Comparison of ENCODE assay signal across 22 cellular contexts in genomic region chr18:79275461-79275860, GRCh38.
DNase-seq lines count a peak whose midpoint lies in the region; ATAC-seq and TF ChIP-seq lines count a peak whose summit lies in the region.
"Had no signal": no experiment of that assay in that cellular context is flagged by ENCODE, and none has a peak within 500 bp of the region (broad histone marks: within the 10 kb centered on the region; RNA-seq: fewer than 3 reads in every experiment).

No MANE protein-coding gene starts in this region.

- H3K27ac ChIP-seq in esophagus squamous epithelium (no peak overlapping the region), aorta (ENCODE audit: low read depth in 1 of 2, low read length in 2 of 2) (no peak overlapping the region)

- peaks cover 24 to 29% (median 27%) of the 10 kb centered on the region in 3 donors for H3K36me3 Mint-ChIP-seq in immature natural killer cell

- no peak overlapping the region for H3K4me3 ChIP-seq in esophagus squamous epithelium
- H3K4me3 ChIP-seq in aorta (ENCODE audit: low read length in 2 of 2) = no peak overlapping the region
- H3K4me3 ChIP-seq: smooth muscle cell had no signal

- H3K9me3 ChIP-seq in esophagus squamous epithelium = no peaks in the 10 kb centered on the region
- no peaks in the 10 kb centered on the region for H3K9me3 ChIP-seq in aorta (ENCODE audit: control insufficient read depth, low read length)

- H3K4me1 ChIP-seq in esophagus squamous epithelium = no peaks in the 10 kb centered on the region
- H3K4me1 ChIP-seq in aorta (ENCODE audit: control insufficient read depth in 1 of 2, insufficient read depth in 2 of 2, low read length in 2 of 2) = no peaks in the 10 kb centered on the region

- no peaks in the 10 kb centered on the region for H3K9me3 Mint-ChIP-seq in immature natural killer cell
- H3K9me3 Mint-ChIP-seq: activated B cell treated with CpG ODN at 0.5 μM for 24 hours; activated naive CD4-positive, alpha-beta T cell treated with anti-CD3 and anti-CD28 coated beads for 36 hours had no signal

- H3K36me3 ChIP-seq in esophagus squamous epithelium = peaks cover 0 to 53% (median 7%) of the 10 kb centered on the region in 3 donors
- H3K36me3 ChIP-seq in aorta (ENCODE audit: control insufficient read depth in 1 of 2, insufficient read depth in 2 of 2, low read length in 1 of 2) = peaks cover 2 to 9% of the 10 kb centered on the region in 2 donors

- peaks cover 20 to 31% of the 10 kb centered on the region in 2 donors for H3K4me1 Mint-ChIP-seq in immature natural killer cell

- intact Hi-C loops in esophagus squamous epithelium (cut with DNase I) (no loop called here), aorta (cut with DNase I) (no loop called here)

- peak; percentile 20 for ATAC-seq in GM18520 (IDR thresholded peaks at IDR 0.05; ENCODE audit: unreplicated experiment)
- ATAC-seq in GM21360 (IDR thresholded peaks at IDR 0.05; ENCODE audit: unreplicated experiment) = peak; percentile 23
- peak; percentile 29 for ATAC-seq in HG03520 (IDR thresholded peaks at IDR 0.05; ENCODE audit: unreplicated experiment)
- no peak for ATAC-seq in aorta (ENCODE audit: low FRiP score)
- ATAC-seq: left lobe of liver, Panc1 had no signal

- H3K27me3 Mint-ChIP-seq in immature natural killer cell (ENCODE audit: low read depth in 3 of 3) = peaks cover 0 to 3% (median 2%) of the 10 kb centered on the region in 3 donors
- H3K27me3 Mint-ChIP-seq: activated B cell treated with CpG ODN at 0.5 μM for 24 hours, progenitor cell of endocrine pancreas had no signal

- H3K4me3 Mint-ChIP-seq in immature natural killer cell = peak overlapping the region in 1 of 5 donors; percentile 44
- H3K4me3 Mint-ChIP-seq: activated B cell treated with CpG ODN at 0.5 μM for 24 hours; activated naive CD4-positive, alpha-beta T cell treated with anti-CD3 and anti-CD28 coated beads for 36 hours had no signal

- TF ChIP-seq CTCF in esophagus squamous epithelium (IDR thresholded peaks at IDR 0.05) = no peak

- DNase-seq in immature natural killer cell (no peak), esophagus squamous epithelium (lab: John Stamatoyannopoulos, UW) (no peak), aorta (no peak), NCI-H187 (lab: John Stamatoyannopoulos, UW) (no peak)
- DNase-seq: activated B cell treated with CpG ODN at 0.5 μM for 24 hours; activated CD8-positive, alpha-beta memory T cell treated with anti-CD3 and anti-CD28 coated beads, Interleukin-2, amount 50 U/mL, for 4 hours; activated naive CD4-positive, alpha-beta T cell treated with anti-CD3 and anti-CD28 coated beads for 36 hours; AML-193; caudate nucleus; DMS153; effector memory CD4-positive, alpha-beta T cell; Kasumi-1; NCI-H1694 treated with DMSO at 0.1 percent for 48 hours; NCI-H446 treated with DMSO at 0.1 percent for 48 hours; stimulated activated naive CD8-positive, alpha-beta T cell treated with anti-CD3 and anti-CD28 coated beads, Interleukin-15, Interleukin-2, amounts not matched to agents 100 U/mL and 50 U/mL, for 24 hours had no signal

- WGBS in esophagus squamous epithelium, 2 donors = 94 to 97% methylated on average over 6 to 7 of the region's 7 CpGs
- 91% methylated on average over 7 of the region's 7 CpGs for WGBS in aorta, 2 donors

- H3K27me3 ChIP-seq in esophagus squamous epithelium (no peaks in the 10 kb centered on the region), aorta (ENCODE audit: control insufficient read depth in 1 of 2, insufficient read depth in 2 of 2, low read length in 1 of 2) (no peaks in the 10 kb centered on the region)

- TF ChIP-seq POLR2A in esophagus squamous epithelium (IDR thresholded peaks at IDR 0.05) = no peak

- H3K27ac Mint-ChIP-seq in immature natural killer cell = peak overlapping the region in 4 of 6 donors; percentile 23 to 43 (median 30)
- H3K27ac Mint-ChIP-seq: activated B cell treated with CpG ODN at 0.5 μM for 24 hours; activated naive CD4-positive, alpha-beta T cell treated with anti-CD3 and anti-CD28 coated beads for 36 hours; progenitor cell of endocrine pancreas had no signal
